In genomic region chr10:114498413-114499111, GRCh38 we compare ENCODE assay signal across 8 cellular contexts.
DNase-seq lines count a peak whose midpoint lies in the region; ATAC-seq and TF ChIP-seq lines count a peak whose summit lies in the region.

No MANE protein-coding gene starts in this region.

- H3K27ac Mint-ChIP-seq in memory B cell = peak overlapping the region; percentile 98

- H3K36me3 ChIP-seq in upper lobe of right lung = peaks cover 12% of the 10 kb centered on the region
- no peaks in the 10 kb centered on the region for H3K36me3 ChIP-seq in osteoblast (ENCODE audit: insufficient read depth, low read length)

- peaks cover 2% of the 10 kb centered on the region for H3K9me3 Mint-ChIP-seq in memory B cell

- intact Hi-C loops in upper lobe of right lung (cut with DNase I) = no loop called here

- H3K27me3 ChIP-seq in upper lobe of right lung = no peaks in the 10 kb centered on the region
- H3K27me3 ChIP-seq in osteoblast (ENCODE audit: insufficient read depth, low read length) = no peaks in the 10 kb centered on the region

- H3K36me3 Mint-ChIP-seq in memory B cell = peaks cover 10% of the 10 kb centered on the region

- ATAC-seq in GM18508 (IDR thresholded peaks at IDR 0.05; ENCODE audit: insufficient read depth, unreplicated experiment) (peak; percentile 39), GM21529 (IDR thresholded peaks at IDR 0.05; ENCODE audit: unreplicated experiment) (peak; percentile 61), HG03571 (IDR thresholded peaks at IDR 0.05; ENCODE audit: unreplicated experiment) (peak; percentile 54), memory B cell (ENCODE audit: low read depth) (peak; percentile 49), upper lobe of right lung (no peak)

- DNase-seq in memory B cell (ENCODE audit: low spot score in 2 of 2) = peak; percentile 36 to 40
- DNase-seq in upper lobe of right lung = no peak
- no peak for DNase-seq in NCI-H2171 (lab: John Stamatoyannopoulos, UW)
- no peak for DNase-seq in osteoblast (ENCODE audit: insufficient read length, low spot score, missing footprints)
- DNase-seq in amniotic stem cell (lab: John Stamatoyannopoulos, UW) = no peak

- H3K27me3 Mint-ChIP-seq in memory B cell = no peaks in the 10 kb centered on the region

- no peak overlapping the region for H3K4me2 ChIP-seq in osteoblast (ENCODE audit: insufficient read depth, low read length)

- H4K20me1 ChIP-seq in osteoblast (ENCODE audit: insufficient read depth, low read length) = no peaks in the 10 kb centered on the region

- H3K27ac ChIP-seq in upper lobe of right lung = no peak overlapping the region
- no peak overlapping the region for H3K27ac ChIP-seq in osteoblast (ENCODE audit: low read depth, low read length)

- H3K4me1 ChIP-seq in upper lobe of right lung = no peaks in the 10 kb centered on the region
- H3K4me1 ChIP-seq in osteoblast (ENCODE audit: insufficient read depth, low read length) = no peaks in the 10 kb centered on the region

- H3K4me3 Mint-ChIP-seq in memory B cell = peak overlapping the region; percentile 71

- H3K4me1 Mint-ChIP-seq in memory B cell = peaks cover 59% of the 10 kb centered on the region

- H2AFZ ChIP-seq in osteoblast (ENCODE audit: low read length) = no peak overlapping the region

- no peak for TF ChIP-seq CTCF in upper lobe of right lung (IDR thresholded peaks at IDR 0.05)
- no peak for TF ChIP-seq CTCF in osteoblast (IDR thresholded peaks at IDR 0.05; ENCODE audit: extremely low read depth, low read depth, low read length)

- no peaks in the 10 kb centered on the region for H3K79me2 ChIP-seq in osteoblast (ENCODE audit: insufficient read depth, low read length)

- H3K9me3 ChIP-seq in upper lobe of right lung (no peaks in the 10 kb centered on the region), osteoblast (ENCODE audit: low read depth, low read length) (no peaks in the 10 kb centered on the region)

- no peak overlapping the region for H3K4me3 ChIP-seq in upper lobe of right lung
- no peak overlapping the region for H3K4me3 ChIP-seq in osteoblast (ENCODE audit: insufficient read depth, low read length)

Comparison
In these comparisons a context has a peak if more than half of its experiments do, and no peak if none do; other contexts are left out.
1. DNase-seq: peak in memory B cell (2 of 2); none in upper lobe of right lung (single experiment), NCI-H2171 (single experiment), osteoblast (single experiment) and amniotic stem cell (single experiment).